In the genomic region with DNA sequence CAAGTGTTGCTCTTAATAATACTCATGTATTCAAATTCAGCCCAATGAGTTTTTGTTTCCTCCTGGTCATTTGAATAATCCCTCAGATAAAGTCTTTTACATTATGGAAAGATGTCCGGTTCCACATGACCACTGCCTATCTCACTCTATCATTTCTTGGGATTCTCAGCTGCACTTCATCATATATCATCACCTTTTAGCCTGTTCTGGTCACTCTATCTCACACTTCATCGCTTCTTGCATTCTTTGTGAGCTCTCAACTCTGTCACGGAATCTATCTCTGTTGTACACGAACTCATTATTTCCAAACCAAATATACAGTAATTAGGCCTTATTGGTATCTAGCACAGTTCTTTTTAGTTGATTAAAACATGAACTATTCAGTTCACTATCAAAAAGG, we compare ENCODE assay signal across 24 cellular contexts.
"Had no signal": no experiment of that assay in that cellular context is flagged by ENCODE, and none has a peak within 500 bp of the region (broad histone marks: within the 10 kb centered on the region; RNA-seq: fewer than 3 reads in every experiment).

No MANE protein-coding gene starts in this region.

- H3K27ac ChIP-seq: colonic mucosa, coronary artery, dorsolateral prefrontal cortex, epithelial cell of prostate, esophagus muscularis mucosa, esophagus squamous epithelium, foreskin keratinocyte, gastrocnemius medialis, gastroesophageal sphincter, heart right ventricle had no signal

- DNase-seq: colonic mucosa; cortex of kidney; dermis blood vessel endothelial cell; dorsolateral prefrontal cortex; effector CD4-positive, alpha-beta T cell; effector CD8-positive, alpha-beta T cell; effector memory CD4-positive, alpha-beta T cell; effector memory CD8-positive, alpha-beta T cell; endodermal cell; erythroblast; esophagus squamous epithelium; foreskin fibroblast; foreskin keratinocyte; foreskin melanocyte; gastrocnemius medialis; glutamatergic neuron; head of caudate nucleus; heart left ventricle; heart right ventricle had no signal

- H3K9me3 ChIP-seq: colonic mucosa, esophagus muscularis mucosa, esophagus squamous epithelium, gastrocnemius medialis, heart left ventricle had no signal

- H3K36me3 ChIP-seq: colonic mucosa, esophagus muscularis mucosa, esophagus squamous epithelium, gastrocnemius medialis, gastroesophageal sphincter, heart left ventricle, heart right ventricle had no signal

- H3K27me3 ChIP-seq: colonic mucosa, esophagus muscularis mucosa, esophagus squamous epithelium, foreskin keratinocyte, gastrocnemius medialis, gastroesophageal sphincter, heart left ventricle, heart right ventricle had no signal

- ATAC-seq: effector memory CD8-positive, alpha-beta T cell; esophagus mucosa; foreskin keratinocyte; gastrocnemius medialis; gastroesophageal sphincter; heart right ventricle had no signal

- H3K4me3 ChIP-seq: colonic mucosa, coronary artery, dorsolateral prefrontal cortex, esophagus muscularis mucosa, esophagus squamous epithelium, gastrocnemius medialis, gastroesophageal sphincter, heart left ventricle, heart right ventricle had no signal

- H3K4me1 ChIP-seq: colonic mucosa, esophagus squamous epithelium, foreskin keratinocyte, gastrocnemius medialis had no signal
